Comparison of ENCODE assay signal across 12 cellular contexts in genomic region chr21:15682182-15682895, GRCh38. TPM values are rescaled to one million over a fixed set of nuclear protein-coding genes. Genes with fewer than 3 reads are reported as not detected.
DNase-seq lines count a peak whose midpoint lies in the region; ATAC-seq, FAIRE-seq and TF ChIP-seq lines count a peak whose summit lies in the region.
"Had no signal": no experiment of that assay in that cellular context is flagged by ENCODE, and none has a peak within 500 bp of the region (broad histone marks: within the 10 kb centered on the region; RNA-seq: fewer than 3 reads in every experiment).

No MANE protein-coding gene starts in this region.

- no peak for TF ChIP-seq CTCF in lower leg skin (IDR thresholded peaks at IDR 0.05)

- H3K36me3 Mint-ChIP-seq in activated T-helper 17 cell treated with anti-CD3 and anti-CD28 coated beads, Interleukin-2, amount 50 U/mL, for 72 hours (ENCODE audit: low read depth): no peaks in the 10 kb centered on the region
- H3K36me3 Mint-ChIP-seq: naive B cell had no signal

- no peak for TF ChIP-seq POLR2A in lower leg skin (IDR thresholded peaks at IDR 0.05)

- H3K4me3 ChIP-seq in lower leg skin (ENCODE audit: low read depth, poor library complexity, severe bottlenecking): no peak overlapping the region

- H3K27ac ChIP-seq in substantia nigra (ENCODE audit: low read depth, low read length, poor library complexity, severe bottlenecking): no peak overlapping the region
- H3K27ac ChIP-seq: WERI-Rb-1 had no signal

- H3K9me3 Mint-ChIP-seq in activated T-helper 17 cell treated with anti-CD3 and anti-CD28 coated beads, Interleukin-2, amount 50 U/mL, for 72 hours: peaks cover 4% of the 10 kb centered on the region
- H3K9me3 Mint-ChIP-seq: naive B cell had no signal

- intact Hi-C loops in lower leg skin (cut with DNase I; ENCODE audit: low total_unique reads): no loop called here

- WGBS in lower leg skin, 2 donors: 77 to 78% methylated on average over 6 of the region's 6 CpGs

- DNase-seq in AG08395 (ENCODE audit: low spot score) (peak; percentile 57), HTR-8/SVneo (ENCODE audit: insufficient read length, low spot score) (peak; percentile 27), left lobe of liver (ENCODE audit: low spot score) (no peak), D341Med (ENCODE audit: low spot score) (no peak), substantia nigra (lab: John Stamatoyannopoulos, UW) (no peak), lower leg skin (ENCODE audit: low spot score in 2 of 2) (no peak)
- DNase-seq: DMS79, naive B cell, NCI-H1694 treated with DMSO at 0.1 percent for 48 hours, WERI-Rb-1 had no signal

- no peak overlapping the region for H3K27ac Mint-ChIP-seq in activated T-helper 17 cell treated with anti-CD3 and anti-CD28 coated beads, Interleukin-2, amount 50 U/mL, for 72 hours
- H3K27ac Mint-ChIP-seq: naive B cell had no signal

- no peak for FAIRE-seq in HTR-8/SVneo (lab: Jason Lieb, UNC)

- ATAC-seq in activated T-helper 17 cell treated with anti-CD3 and anti-CD28 coated beads, Interleukin-2, amount 50 U/mL, for 72 hours (replicated peaks): no peak
- peak; percentile 52 for ATAC-seq in left lobe of liver
- ATAC-seq in HG03521 (IDR thresholded peaks at IDR 0.05; ENCODE audit: unreplicated experiment): no peak

- peak overlapping the region; percentile 2 for H3K4me3 Mint-ChIP-seq in activated T-helper 17 cell treated with anti-CD3 and anti-CD28 coated beads, Interleukin-2, amount 50 U/mL, for 72 hours
- H3K4me3 Mint-ChIP-seq: naive B cell had no signal

- H3K4me1 Mint-ChIP-seq in activated T-helper 17 cell treated with anti-CD3 and anti-CD28 coated beads, Interleukin-2, amount 50 U/mL, for 72 hours: peaks cover 7% of the 10 kb centered on the region

- peaks cover 9% of the 10 kb centered on the region for H3K27me3 Mint-ChIP-seq in activated T-helper 17 cell treated with anti-CD3 and anti-CD28 coated beads, Interleukin-2, amount 50 U/mL, for 72 hours

RNA-seq across cellular contexts. Expression of gene USP25, which starts 47.4 kb away (rescaled TPM):
- 10 to 100 TPM; 21.3 to 35.3 TPM for total RNA-seq in activated T-helper 17 cell treated with anti-CD3 and anti-CD28 coated beads, Interleukin-2, amount 50 U/mL, for 72 hours
- 17.2 TPM for total RNA-seq in left lobe of liver
- 10 to 100 TPM; 20.4 to 37.4 (median 32.3) TPM for total RNA-seq in lower leg skin

Comparison
In these comparisons a context has a peak if more than half of its experiments do, and no peak if none do; other contexts are left out.
1. DNase-seq: peak in AG08395 (single experiment) and HTR-8/SVneo (single experiment); none in left lobe of liver (single experiment), D341Med (single experiment), substantia nigra (0 of 49) and lower leg skin (0 of 2).